Comparison of ENCODE assay signal across 18 cellular contexts in the genomic region with DNA sequence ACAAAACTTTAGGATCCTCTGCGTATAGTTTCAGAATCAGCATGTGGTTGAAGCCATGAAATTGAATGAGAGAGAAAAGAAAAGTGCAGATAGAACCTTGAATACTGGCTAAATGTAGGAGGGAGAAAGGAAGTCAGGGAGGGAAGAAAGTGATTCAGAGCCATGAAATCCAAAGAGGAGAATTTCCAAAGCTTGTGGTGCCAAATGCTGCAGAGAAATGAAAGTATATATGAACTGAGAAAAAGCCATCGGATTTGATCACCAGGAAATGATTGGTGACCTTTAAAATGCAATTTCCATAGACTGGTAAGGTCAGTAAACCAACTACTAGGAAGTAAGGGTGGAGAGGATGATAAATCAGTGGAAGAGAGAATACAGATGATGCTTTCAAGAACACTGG.
"Had no signal": no experiment of that assay in that cellular context is flagged by ENCODE, and none has a peak within 500 bp of the region (broad histone marks: within the 10 kb centered on the region; RNA-seq: fewer than 3 reads in every experiment).

No MANE protein-coding gene starts in this region.

- DNase-seq: activated naive CD4-positive, alpha-beta T cell; activated naive CD8-positive, alpha-beta T cell treated with anti-CD3 and anti-CD28 coated beads, Interleukin-2, amount 10 ng/mL, durations not matched to agents 7 days and 5 days; anterior cingulate cortex; foreskin melanocyte; head of caudate nucleus; immature natural killer cell; left colon; lower lobe of right lung; midbrain; psoas muscle; stimulated activated CD4-positive, alpha-beta T cell treated with anti-CD3 and anti-CD28 coated beads, Interleukin-2, amount 100 ng/mL, for 24 hours; stomach had no signal

- H3K27me3 ChIP-seq: neural progenitor cell had no signal

- H3K4me1 Mint-ChIP-seq: activated naive CD8-positive, alpha-beta T cell treated with anti-CD3 and anti-CD28 coated beads, Interleukin-2, amount 10 ng/mL, durations not matched to agents 7 days and 5 days; immature natural killer cell had no signal

- H3K9me3 ChIP-seq: lower lobe of right lung, stomach, thoracic aorta had no signal

- ATAC-seq: activated CD4-positive, CD25-positive, alpha-beta regulatory T cell treated with anti-CD3 and anti-CD28 coated beads, Interleukin-2, amount 50 U/mL, for 24 hours; left colon; lower lobe of right lung; psoas muscle; sciatic nerve had no signal

- H3K9ac ChIP-seq: neural progenitor cell had no signal

- H3K27ac ChIP-seq: epithelial cell of prostate, lower lobe of right lung, neural progenitor cell, psoas muscle, stomach, thoracic aorta had no signal

- H3K36me3 Mint-ChIP-seq: activated naive CD8-positive, alpha-beta T cell treated with anti-CD3 and anti-CD28 coated beads, Interleukin-2, amount 10 ng/mL, durations not matched to agents 7 days and 5 days; immature natural killer cell; neural progenitor cell had no signal

- H3K4me2 ChIP-seq: neural progenitor cell had no signal

- H3K27ac Mint-ChIP-seq: activated naive CD8-positive, alpha-beta T cell treated with anti-CD3 and anti-CD28 coated beads, Interleukin-2, amount 10 ng/mL, durations not matched to agents 7 days and 5 days; immature natural killer cell; neural progenitor cell; T-helper 2 cell treated with Interferon-gamma antibody and Interleukin-4, amounts not matched to agents 5 μg/mL and 100 μg/mL, for 36 hours had no signal

- H2AFZ ChIP-seq: neural progenitor cell had no signal

- H3K36me3 ChIP-seq: lower lobe of right lung, neural progenitor cell, stomach, thoracic aorta had no signal

- H3K9me3 Mint-ChIP-seq: activated naive CD8-positive, alpha-beta T cell treated with anti-CD3 and anti-CD28 coated beads, Interleukin-2, amount 10 ng/mL, durations not matched to agents 7 days and 5 days; T-helper 2 cell treated with Interferon-gamma antibody and Interleukin-4, amounts not matched to agents 5 μg/mL and 100 μg/mL, for 36 hours had no signal

- H3K4me3 ChIP-seq: lower lobe of right lung, neural progenitor cell, psoas muscle, stomach, thoracic aorta had no signal

- H3K4me1 ChIP-seq: lower lobe of right lung, psoas muscle, stomach had no signal

- H3K4me3 Mint-ChIP-seq: activated naive CD8-positive, alpha-beta T cell treated with anti-CD3 and anti-CD28 coated beads, Interleukin-2, amount 10 ng/mL, durations not matched to agents 7 days and 5 days; immature natural killer cell; neural progenitor cell; T-helper 2 cell treated with Interferon-gamma antibody and Interleukin-4, amounts not matched to agents 5 μg/mL and 100 μg/mL, for 36 hours had no signal
